8 cellular contexts compared by ENCODE assay signal in the genomic region with DNA sequence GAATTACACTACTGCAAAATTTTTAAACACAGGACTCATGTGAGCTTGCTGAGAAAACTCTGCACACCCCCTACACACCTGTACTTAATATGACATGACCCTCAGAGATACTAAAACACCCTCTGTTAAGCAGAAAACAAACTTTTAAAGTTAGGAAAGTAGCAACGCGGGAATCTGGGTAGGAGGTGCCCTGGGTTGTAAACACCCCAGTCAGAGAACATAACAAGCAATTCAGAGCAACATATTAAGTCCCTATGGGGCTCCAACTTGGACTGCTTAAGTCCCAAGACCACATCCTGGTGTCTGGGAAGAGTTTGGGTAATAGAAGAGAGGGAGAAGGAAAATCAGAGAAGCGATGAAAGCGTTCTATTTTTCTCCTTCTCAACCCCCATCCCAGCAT. TPM values are rescaled to one million over a fixed set of nuclear protein-coding genes. Genes with fewer than 3 reads are reported as not detected.
DNase-seq lines count a peak whose midpoint lies in the region; ATAC-seq and TF ChIP-seq lines count a peak whose summit lies in the region.

No MANE protein-coding gene starts in this region.

- no peak for DNase-seq in HAP-1 (ENCODE audit: low spot score in 2 of 2)
- DNase-seq in WERI-Rb-1, result no peak
- peak; percentile 11 for DNase-seq in foreskin melanocyte
- no peak for DNase-seq in EL
- no peak for DNase-seq in NCI-H1436 treated with DMSO at 0.1 percent for 48 hours (lab: John Stamatoyannopoulos, UW)

- H3K4me1 ChIP-seq in HAP-1 (peaks cover 25% of the 10 kb centered on the region), skeletal muscle tissue (ENCODE audit: control insufficient read depth in 3 of 3, insufficient read depth in 3 of 3, low read length in 3 of 3) (peaks cover 12 to 30% (median 14%) of the 10 kb centered on the region in 3 donors)

- H3K27me3 ChIP-seq in HAP-1 (ENCODE audit: low read depth) (no peaks in the 10 kb centered on the region), WERI-Rb-1 (ENCODE audit: insufficient read depth, low read depth, severe bottlenecking) (no peaks in the 10 kb centered on the region), skeletal muscle tissue (ENCODE audit: control insufficient read depth in 3 of 3, insufficient read depth in 3 of 3, low read length in 3 of 3) (no peaks in the 10 kb centered on the region)

- in situ Hi-C loops in HAP-1 (cut with MboI; ENCODE audit: low sequenced_read_pairs), result no loop called here

- TF ChIP-seq CTCF in WERI-Rb-1 (IDR thresholded peaks at IDR 0.05; ENCODE audit: low read depth, low read length), result no peak

- H3K9ac ChIP-seq in skeletal muscle tissue (ENCODE audit: low read depth in 1 of 3, low read length in 3 of 3), result peak overlapping the region; percentile 96 to 99 (median 97)

- H3K36me3 ChIP-seq in HAP-1 (replicated peaks), result no peaks in the 10 kb centered on the region
- H3K36me3 ChIP-seq in WERI-Rb-1, result peaks cover 9% of the 10 kb centered on the region
- no peaks in the 10 kb centered on the region for H3K36me3 ChIP-seq in skeletal muscle tissue (ENCODE audit: control insufficient read depth in 3 of 3, insufficient read depth in 3 of 3, low read length in 3 of 3)

- H3K4me3 ChIP-seq in HAP-1 (peak overlapping the region; percentile 71), WERI-Rb-1 (ENCODE audit: low read depth, low read length) (peak overlapping the region; percentile 69), skeletal muscle tissue (ENCODE audit: low read length in 3 of 3) (peak overlapping the region; percentile 92 to 96 (median 96))

- no peak overlapping the region for H3K27ac ChIP-seq in WERI-Rb-1
- H3K27ac ChIP-seq in skeletal muscle tissue (ENCODE audit: low read depth, low read length), result peak overlapping the region; percentile 97

- H3K9me3 ChIP-seq in HAP-1 (no peaks in the 10 kb centered on the region), WERI-Rb-1 (ENCODE audit: severe bottlenecking) (no peaks in the 10 kb centered on the region), skeletal muscle tissue (ENCODE audit: control insufficient read depth in 3 of 3, low read length in 3 of 3) (no peaks in the 10 kb centered on the region)

- ATAC-seq in HG02840 (IDR thresholded peaks at IDR 0.05; ENCODE audit: low FRiP score, unreplicated experiment) (no peak), GM18498 (IDR thresholded peaks at IDR 0.05; ENCODE audit: unreplicated experiment) (no peak)

RNA-seq across cellular contexts. Expression of a gene that starts 1.2 kb away (rescaled TPM):
- total RNA-seq in skeletal muscle tissue, result 26.6 TPM

RNA-seq across cellular contexts. Expression of a gene that starts 50.9 kb away (rescaled TPM):
- 253 TPM for total RNA-seq in skeletal muscle tissue
